In genomic region chr2:191754103-191754502, GRCh38 we compare ENCODE assay signal across 26 cellular contexts.
"Had no signal": no experiment of that assay in that cellular context is flagged by ENCODE, and none has a peak within 500 bp of the region (broad histone marks: within the 10 kb centered on the region; RNA-seq: fewer than 3 reads in every experiment).

No MANE protein-coding gene starts in this region.

- DNase-seq: hippocampal formation; kidney; left colon; left ventricle myocardium inferior; mesendoderm; naive thymus-derived CD4-positive, alpha-beta T cell; ovary; posterior cingulate gyrus; retina; right cardiac atrium; sigmoid colon; stimulated activated CD4-positive, alpha-beta T cell treated with anti-CD3 and anti-CD28 coated beads, Interleukin-1b, Interleukin-23, amount 100 ng/mL, for 48 hours; stimulated activated CD4-positive, alpha-beta T cell treated with anti-CD3 and anti-CD28 coated beads, Interleukin-2, amount 100 ng/mL, for 48 hours; stimulated activated CD4-positive, alpha-beta T cell treated with anti-CD3 and anti-CD28 coated beads, Interleukin-4, amount 100 ng/mL, for 4 hours; stimulated activated CD8-positive, alpha-beta memory T cell treated with anti-CD3 and anti-CD28 coated beads, Interleukin-4, amount 100 ng/mL, for 48 hours; stimulated activated naive CD4-positive, alpha-beta T cell treated with Interleukin-2 at 50 U/mL for 16 hours; stimulated activated naive CD8-positive, alpha-beta T cell treated with anti-CD3 and anti-CD28 coated beads, Interleukin-15, amount 100 ng/mL, for 72 hours; testis; thyroid gland; transverse colon; upper lobe of left lung had no signal

- H3K4me3 ChIP-seq: left ventricle myocardium inferior, lung, ovary, prostate gland, sigmoid colon, smooth muscle cell, testis, thyroid gland, transverse colon, upper lobe of left lung had no signal

- H3K4me1 ChIP-seq: left ventricle myocardium inferior, prostate gland, sigmoid colon, testis, thyroid gland, transverse colon had no signal

- H3K27ac ChIP-seq: left ventricle myocardium inferior, ovary, prostate gland, sigmoid colon, testis, thyroid gland, transverse colon, upper lobe of left lung had no signal

- ATAC-seq: left colon; naive thymus-derived CD4-positive, alpha-beta T cell; natural killer cell treated with Interleukin-12 subunit alpha and Interleukin-12 subunit beta and Interleukin-15 and Interleukin-18, amount 100 ng/mL, for 72 hours; right cardiac atrium; stimulated activated memory B cell treated with anti-CD40 and anti-IgM and Interleukin-4, amounts not matched to agents 10 μg/mL and 1 μg/mL and 100 μg/mL, for 72 hours; stimulated activated naive CD8-positive, alpha-beta T cell treated with anti-CD3 and anti-CD28 coated beads, Interleukin-15, amount 100 ng/mL, for 72 hours had no signal

- H3K9me3 ChIP-seq: left ventricle myocardium inferior, ovary, prostate gland, sigmoid colon, testis, thyroid gland, transverse colon, upper lobe of left lung had no signal

- H3K27me3 ChIP-seq: ovary, sigmoid colon, testis, thyroid gland, transverse colon, upper lobe of left lung had no signal

- FAIRE-seq: kidney had no signal

- H3K36me3 ChIP-seq: left ventricle myocardium inferior, ovary, prostate gland, sigmoid colon, thyroid gland, transverse colon, upper lobe of left lung had no signal
